Comparison of ENCODE assay signal across 9 cellular contexts in the genomic region with DNA sequence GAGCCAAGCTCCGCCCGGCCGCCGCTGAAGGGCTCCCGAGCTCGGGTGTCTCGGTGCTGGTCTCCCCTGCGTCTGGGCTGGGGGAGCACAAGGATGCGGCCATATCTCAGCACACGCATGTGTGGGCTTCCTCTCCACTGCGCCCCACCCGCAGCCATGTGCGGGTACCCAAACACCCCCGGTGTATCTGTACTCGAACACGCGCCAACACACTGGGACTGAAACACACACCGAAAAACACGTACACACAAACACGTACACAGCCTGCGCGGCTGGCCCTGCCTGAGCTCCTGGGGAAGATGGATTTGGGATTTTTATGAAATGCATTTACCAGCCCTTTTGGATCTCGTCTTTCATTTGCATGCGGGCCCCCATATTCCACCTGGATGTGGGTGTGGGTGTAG. TPM values are rescaled to one million over a fixed set of nuclear protein-coding genes. Genes with fewer than 3 reads are reported as not detected.
A peak's percentile ranks its signal among the peaks of the same experiment; 100 is the strongest.
DNase-seq lines count a peak whose midpoint lies in the region; ATAC-seq and TF ChIP-seq lines count a peak whose summit lies in the region.
"Had no signal": no experiment of that assay in that cellular context is flagged by ENCODE, and none has a peak within 500 bp of the region (broad histone marks: within the 10 kb centered on the region; RNA-seq: fewer than 3 reads in every experiment).

No MANE protein-coding gene starts in this region.

- H3K79me2 ChIP-seq in osteoblast (ENCODE audit: insufficient read depth, low read length) = peaks cover 36% of the 10 kb centered on the region

- peak overlapping the region; percentile 99 for H2AFZ ChIP-seq in osteoblast (ENCODE audit: low read length)

- peak overlapping the region; percentile 71 for H3K9ac ChIP-seq in BLaER1

- TF ChIP-seq CTCF in Panc1 (IDR thresholded peaks at IDR 0.05) (no peak), fibroblast of mammary gland (conservative IDR thresholded peaks at IDR 0.05; ENCODE audit: control insufficient read depth, insufficient read depth, low read depth, low read length) (no peak), osteoblast (IDR thresholded peaks at IDR 0.05; ENCODE audit: extremely low read depth, low read depth, low read length) (no peak), body of pancreas (IDR thresholded peaks at IDR 0.05) (no peak)

- H3K4me1 ChIP-seq in BLaER1 = peaks cover 39% of the 10 kb centered on the region
- 0 out of 2 replicates have a peak, but pooled peaks cover 2% of the 10 kb centered on the region for H3K4me1 ChIP-seq in Panc1 (ENCODE audit: control insufficient read depth, insufficient read depth, low read length)
- peaks cover 12% of the 10 kb centered on the region for H3K4me1 ChIP-seq in osteoblast (ENCODE audit: insufficient read depth, low read length)
- peaks cover 36% of the 10 kb centered on the region for H3K4me1 ChIP-seq in body of pancreas

- 1 to 6% methylated on average over 11 to 22 of the region's 24 CpGs for WGBS in body of pancreas, 2 donors

- H3K9me3 ChIP-seq in BLaER1 (peaks cover 6% of the 10 kb centered on the region; the same call in 1 of the 2 replicates), Panc1 (ENCODE audit: control insufficient read depth, insufficient read depth, low read depth, low read length) (no peaks in the 10 kb centered on the region), osteoblast (ENCODE audit: low read depth, low read length) (no peaks in the 10 kb centered on the region), body of pancreas (no peaks in the 10 kb centered on the region)

- no peak for TF ChIP-seq POLR2A in body of pancreas (IDR thresholded peaks at IDR 0.05)

- H3K4me3 ChIP-seq in BLaER1 (peak overlapping the region; percentile 64), Panc1 (ENCODE audit: low read depth in 2 of 2, low read length in 2 of 2) (peak overlapping the region; percentile 69 to 84), fibroblast of mammary gland (ENCODE audit: control insufficient read depth, low read depth, low read length) (peak overlapping the region; percentile 55), osteoblast (ENCODE audit: insufficient read depth, low read length) (peak overlapping the region; percentile 76), body of pancreas (no peak overlapping the region)

- POLR2A ChIA-PET in Panc1 (lab: Charles Lee) = no interaction called here

- H3K36me3 ChIP-seq in BLaER1 = no peaks in the 10 kb centered on the region
- H3K36me3 ChIP-seq in Panc1 (ENCODE audit: control insufficient read depth, insufficient read depth, low read length) = peaks cover 5% of the 10 kb centered on the region; the same call in 1 of the 2 replicates
- peaks cover 10% of the 10 kb centered on the region for H3K36me3 ChIP-seq in osteoblast (ENCODE audit: insufficient read depth, low read length)
- H3K36me3 ChIP-seq in body of pancreas (replicated peaks in 1 of 2; ENCODE audit: insufficient read depth in 1 of 2, low read depth in 2 of 2) = no peaks in the 10 kb centered on the region

- H4K20me1 ChIP-seq in BLaER1 = peaks cover 78% of the 10 kb centered on the region
- H4K20me1 ChIP-seq in osteoblast (ENCODE audit: insufficient read depth, low read length) = peaks cover 2% of the 10 kb centered on the region

- no TSS peak for BruUV-seq in Panc1 (replicated peaks; lab: Mats Ljungman, UMichigan)

- CTCF ChIA-PET in Panc1 (lab: Charles Lee) = interaction anchor here (0.5 to 1.1 kb wide), 2 partner anchors 98 to 1086 kb away, joined by 5 to 7 read pairs; no protein-coding TSS in a partner anchor

- intact Hi-C loops in Panc1 (cut with micrococcal nuclease; ENCODE audit: unreplicated experiment) (no loop called here), body of pancreas (cut with DNase I) (no loop called here)

- DNase-seq in Panc1 (ENCODE audit: low read depth, low spot score) = no peak
- no peak for DNase-seq in fibroblast of mammary gland (ENCODE audit: low read depth)
- peak; percentile 97 for DNase-seq in osteoblast (ENCODE audit: insufficient read length, low spot score, missing footprints)
- DNase-seq in body of pancreas = no peak
- no peak for DNase-seq in stimulated activated CD4-positive, alpha-beta T cell treated with anti-CD3 and anti-CD28 coated beads, Interleukin-12 subunit alpha, Interleukin-12 subunit beta, amount 100 ng/mL, for 4 hours
- DNase-seq in D341Med (ENCODE audit: low spot score) = no peak
- DNase-seq: effector CD8-positive, alpha-beta T cell had no signal

- H3K27me3 ChIP-seq in BLaER1 (peaks cover 100% of the 10 kb centered on the region), Panc1 (ENCODE audit: control insufficient read depth, insufficient read depth, low read length) (peaks cover 2% of the 10 kb centered on the region; the same call in 1 of the 2 replicates), osteoblast (ENCODE audit: insufficient read depth, low read length) (peaks cover 34% of the 10 kb centered on the region), body of pancreas (peaks cover 0 to 48% of the 10 kb centered on the region in 2 donors)

- in situ Hi-C loops in Panc1 (cut with HindIII; ENCODE audit: low pct_unique_long_range_greater_than_20kb, low sequenced_read_pairs) = no loop called here

- H3K27ac ChIP-seq in BLaER1 = peak overlapping the region; percentile 65
- peak overlapping the region; percentile 36; the same call in 1 of the 2 replicates for H3K27ac ChIP-seq in Panc1 (ENCODE audit: low read length)
- peak overlapping the region; percentile 73 for H3K27ac ChIP-seq in osteoblast (ENCODE audit: low read depth, low read length)
- peak overlapping the region in 2 of 4 donors; percentile 10 to 55 for H3K27ac ChIP-seq in body of pancreas

- ATAC-seq in Panc1 (no peak), GM21529 (IDR thresholded peaks at IDR 0.05; ENCODE audit: unreplicated experiment) (no peak), body of pancreas (no peak)

- H3K4me2 ChIP-seq in BLaER1 = peak overlapping the region; percentile 74
- H3K4me2 ChIP-seq in osteoblast (ENCODE audit: insufficient read depth, low read length) = peak overlapping the region; percentile 93

RNA-seq across cellular contexts. Expression of a gene that starts 0.9 kb away (rescaled TPM):
- 5.1 TPM for total RNA-seq in Panc1 (2021; ENCODE audit: unreplicated experiment)
- polyA plus RNA-seq in Panc1 (2012; ENCODE audit: insufficient read length) = 2.5 TPM
- 11.9 and 14.1 TPM in 2 replicates for total RNA-seq in osteoblast
- total RNA-seq in body of pancreas = 1 to 10 TPM; 4.2 to 7.6 TPM

Comparison
In these comparisons a context has a peak if more than half of its experiments do, and no peak if none do; other contexts are left out.
1. H3K4me3 ChIP-seq: peak in BLaER1 (single experiment), Panc1 (2 of 2), fibroblast of mammary gland (single experiment) and osteoblast (single experiment); none in body of pancreas (0 of 2).